1 cellular context compared by ENCODE assay signal in the genomic region with DNA sequence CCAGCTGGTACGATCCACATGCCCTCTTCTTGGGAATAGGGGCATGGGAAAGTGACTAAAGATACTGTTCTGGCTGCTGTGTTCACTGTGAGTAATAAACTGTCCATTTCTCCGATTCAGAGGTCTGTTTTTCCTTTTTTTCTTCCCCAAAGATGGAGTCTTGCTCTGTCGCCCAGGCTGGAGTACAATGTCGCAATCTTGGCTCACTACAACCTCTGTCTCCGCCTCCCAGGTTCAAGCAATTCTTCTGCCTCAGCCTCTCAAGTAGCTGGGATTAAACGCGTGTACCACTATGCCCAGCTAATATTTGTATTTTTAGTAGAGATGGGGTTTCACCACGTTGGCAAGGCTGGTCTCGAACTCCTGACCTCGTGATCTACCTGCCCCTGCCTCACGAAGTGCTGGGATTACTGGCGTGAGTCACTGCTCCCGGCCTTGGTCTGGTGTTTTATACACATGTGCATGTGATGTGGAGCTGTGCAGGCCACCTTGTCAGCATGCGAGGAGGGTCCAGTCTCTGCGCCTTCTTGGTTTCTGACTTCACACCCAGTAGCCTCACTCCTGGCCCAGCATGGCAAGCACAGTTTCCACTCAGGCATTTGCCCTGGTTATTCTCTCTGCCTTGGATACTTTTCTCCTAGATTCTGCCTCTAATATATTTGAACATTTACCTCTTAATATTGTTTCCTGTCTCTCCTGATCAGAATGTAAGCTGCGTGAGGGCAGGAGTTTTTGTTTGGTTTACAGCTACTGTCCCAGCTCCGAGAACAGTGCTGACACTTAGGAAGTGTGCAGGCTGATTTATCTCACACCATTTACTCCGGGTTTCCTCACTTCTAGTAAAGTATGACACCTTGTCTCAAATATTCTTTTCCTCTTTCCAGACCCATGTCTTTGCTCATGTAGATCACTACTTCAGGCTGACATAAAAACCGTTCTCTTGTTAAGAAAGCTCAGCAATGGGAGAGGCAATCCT.
TF ChIP-seq lines count a peak whose summit lies in the region.

No MANE protein-coding gene starts in this region.

TF ChIP-seq in GM12878, 131 proteins besides CTCF, POLR2A, EP300 and RAD21:
- no peak for TF ChIP-seq NFXL1 (IDR thresholded peaks at IDR 0.05; ENCODE audit: borderline replicate concordance)
TF ChIP-seq in GM12878: peak in this region for 0.
